ENCODE assay signal across 18 cellular contexts in the genomic region with DNA sequence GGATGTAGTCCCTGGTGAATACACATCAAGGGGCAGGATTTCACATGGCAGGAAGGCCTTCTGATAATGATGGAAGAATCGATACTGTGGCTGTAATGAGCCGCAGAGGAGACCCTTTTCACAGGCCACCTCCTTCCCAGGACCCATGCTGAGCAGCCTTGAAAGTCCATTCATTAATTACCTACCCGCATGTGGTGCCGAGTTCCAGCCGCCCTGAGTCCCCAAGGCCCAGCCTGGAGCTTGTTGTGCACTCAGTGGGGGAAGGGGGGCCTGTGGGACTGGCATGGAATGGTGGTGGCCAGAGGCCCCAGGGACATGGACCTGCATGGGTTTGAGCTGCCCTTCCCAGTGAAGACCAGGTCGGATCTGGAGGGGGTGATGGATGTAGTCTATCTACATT. TPM values are rescaled to one million over a fixed set of nuclear protein-coding genes. Genes with fewer than 3 reads are reported as not detected.
A peak's percentile ranks its signal among the peaks of the same experiment; 100 is the strongest.
DNase-seq lines count a peak whose midpoint lies in the region; ATAC-seq and TF ChIP-seq lines count a peak whose summit lies in the region.
"Had no signal": no experiment of that assay in that cellular context is flagged by ENCODE, and none has a peak within 500 bp of the region (broad histone marks: within the 10 kb centered on the region; RNA-seq: fewer than 3 reads in every experiment).

No MANE protein-coding gene starts in this region.

- H3K27me3 ChIP-seq in SJSA1 (replicated peaks) (no peaks in the 10 kb centered on the region), tibial artery (peaks cover 0 to 33% of the 10 kb centered on the region in 2 donors)

- no peak for ATAC-seq in HG02973 (IDR thresholded peaks at IDR 0.05; ENCODE audit: unreplicated experiment)
- ATAC-seq: HepG2 had no signal

- H3K27ac Mint-ChIP-seq in neural crest cell (ENCODE audit: unreplicated experiment): no peak overlapping the region
- H3K27ac Mint-ChIP-seq: HFFc6 had no signal

- H3K27me3 Mint-ChIP-seq in neural crest cell (ENCODE audit: low read depth): peaks cover 73% of the 10 kb centered on the region

- peak overlapping the region; percentile 41 for H3K4me3 Mint-ChIP-seq in neural crest cell
- H3K4me3 Mint-ChIP-seq: CD8-positive, alpha-beta memory T cell; HFFc6 had no signal

- H3K9me3 Mint-ChIP-seq in neural crest cell: peaks cover 4% of the 10 kb centered on the region

- H3K4me1 ChIP-seq in SJSA1 (replicated peaks) (peaks cover 47% of the 10 kb centered on the region), tibial artery (peaks cover 0 to 24% (median 11%) of the 10 kb centered on the region in 4 donors)

- H3K27ac ChIP-seq in SJSA1 (peak overlapping the region; percentile 91), tibial artery (peak overlapping the region; percentile 25 to 50)

- no peaks in the 10 kb centered on the region for H3K9me3 ChIP-seq in SJSA1 (replicated peaks)
- peaks cover 0 to 6% (median 0%) of the 10 kb centered on the region in 3 donors for H3K9me3 ChIP-seq in tibial artery

- no peak overlapping the region for H3K4me3 ChIP-seq in SJSA1
- no peak overlapping the region for H3K4me3 ChIP-seq in tibial artery

- H3K36me3 Mint-ChIP-seq in neural crest cell (ENCODE audit: low read depth): peaks cover 3% of the 10 kb centered on the region
- H3K36me3 Mint-ChIP-seq: CD8-positive, alpha-beta memory T cell had no signal

- H3K36me3 ChIP-seq in SJSA1: 0 out of 2 replicates have a peak, but pooled peaks cover 1% of the 10 kb centered on the region
- no peaks in the 10 kb centered on the region for H3K36me3 ChIP-seq in tibial artery

- no peak for TF ChIP-seq CTCF in neural crest cell (conservative IDR thresholded peaks at IDR 0.05)
- TF ChIP-seq CTCF in tibial artery (IDR thresholded peaks at IDR 0.05): no peak

- peak; percentile 26 for DNase-seq in ELF-1 (ENCODE audit: low read depth, low spot score)
- peak in 1 of 2 experiments; percentile 41 for DNase-seq in SJSA1 (ENCODE audit: low read depth in 1 of 2, low spot score in 2 of 2)
- no peak for DNase-seq in neural crest cell (ENCODE audit: low read depth, low spot score)
- DNase-seq in tibial artery: peak in 1 of 2 donors; percentile 20
- no peak for DNase-seq in T-helper 2 cell
- no peak for DNase-seq in amygdala (lab: John Stamatoyannopoulos, UW)
- DNase-seq: C1 segment of cervical spinal cord; CD8-positive, alpha-beta memory T cell; DMS53; EL; HFFc6; KBM-7; NCI-H1105 treated with DMSO at 0.1 percent for 48 hours; NCI-H1694 treated with DMSO at 0.1 percent for 48 hours had no signal

- H3K4me1 Mint-ChIP-seq in neural crest cell: peaks cover 20% of the 10 kb centered on the region

- intact Hi-C loops in tibial artery (cut with DNase I; ENCODE audit: low total_unique reads): no loop called here

RNA-seq across cellular contexts. Expression of a gene that starts 25.4 kb away (rescaled TPM):
- total RNA-seq in SJSA1 (2014; rRNA removed; shearing (Covaris generic)): 1.1 TPM in 1 of 2 replicates, not detected in the other
- total RNA-seq in neural crest cell: not detected in 2 replicates
- total RNA-seq: CD8-positive, alpha-beta memory T cell; H4; HepG2; HFFc6; NCI-H460 had no signal
